1 cellular context compared by ENCODE assay signal in the genomic region with DNA sequence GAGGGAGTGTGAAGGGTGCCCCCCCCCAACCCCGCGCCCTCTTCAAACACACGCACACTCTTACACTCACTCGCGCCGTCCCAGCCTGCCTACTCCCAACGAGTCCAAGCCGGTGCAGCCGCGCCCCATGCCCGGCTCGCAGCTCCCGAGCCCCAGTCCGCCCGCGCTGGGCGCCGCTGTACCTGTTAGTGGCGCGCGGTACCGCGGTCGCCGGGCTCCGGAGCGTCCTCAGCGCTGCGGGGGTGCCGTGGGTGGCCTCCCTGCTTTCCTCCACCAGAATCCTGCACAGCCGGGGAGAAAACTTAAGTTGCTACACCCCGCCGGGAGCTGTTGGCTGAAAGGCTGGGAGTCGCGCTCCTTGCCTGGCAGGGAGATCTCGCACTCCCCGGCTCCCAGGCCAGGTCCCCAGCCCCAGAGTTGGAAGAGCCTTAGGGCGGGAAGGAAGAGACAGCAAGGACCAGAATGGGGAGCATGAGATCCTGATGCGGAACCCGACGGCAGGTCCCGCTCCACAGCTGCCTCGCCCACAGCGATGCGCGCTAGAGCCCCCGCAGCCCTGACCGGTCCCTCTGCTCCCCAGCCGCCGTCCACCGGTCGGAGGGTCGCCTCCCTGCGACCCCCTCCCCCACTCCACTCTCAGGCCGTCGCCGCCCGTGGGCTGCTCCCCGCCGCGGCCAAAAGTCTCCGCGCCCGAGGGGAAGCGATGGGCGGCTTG.
TF ChIP-seq lines count a peak whose summit lies in the region.

No MANE protein-coding gene starts in this region.

TF ChIP-seq in GM23338, 12 proteins besides CTCF, POLR2A, EP300 and RAD21 (continued from another document):
- TF ChIP-seq, protein P1, sequence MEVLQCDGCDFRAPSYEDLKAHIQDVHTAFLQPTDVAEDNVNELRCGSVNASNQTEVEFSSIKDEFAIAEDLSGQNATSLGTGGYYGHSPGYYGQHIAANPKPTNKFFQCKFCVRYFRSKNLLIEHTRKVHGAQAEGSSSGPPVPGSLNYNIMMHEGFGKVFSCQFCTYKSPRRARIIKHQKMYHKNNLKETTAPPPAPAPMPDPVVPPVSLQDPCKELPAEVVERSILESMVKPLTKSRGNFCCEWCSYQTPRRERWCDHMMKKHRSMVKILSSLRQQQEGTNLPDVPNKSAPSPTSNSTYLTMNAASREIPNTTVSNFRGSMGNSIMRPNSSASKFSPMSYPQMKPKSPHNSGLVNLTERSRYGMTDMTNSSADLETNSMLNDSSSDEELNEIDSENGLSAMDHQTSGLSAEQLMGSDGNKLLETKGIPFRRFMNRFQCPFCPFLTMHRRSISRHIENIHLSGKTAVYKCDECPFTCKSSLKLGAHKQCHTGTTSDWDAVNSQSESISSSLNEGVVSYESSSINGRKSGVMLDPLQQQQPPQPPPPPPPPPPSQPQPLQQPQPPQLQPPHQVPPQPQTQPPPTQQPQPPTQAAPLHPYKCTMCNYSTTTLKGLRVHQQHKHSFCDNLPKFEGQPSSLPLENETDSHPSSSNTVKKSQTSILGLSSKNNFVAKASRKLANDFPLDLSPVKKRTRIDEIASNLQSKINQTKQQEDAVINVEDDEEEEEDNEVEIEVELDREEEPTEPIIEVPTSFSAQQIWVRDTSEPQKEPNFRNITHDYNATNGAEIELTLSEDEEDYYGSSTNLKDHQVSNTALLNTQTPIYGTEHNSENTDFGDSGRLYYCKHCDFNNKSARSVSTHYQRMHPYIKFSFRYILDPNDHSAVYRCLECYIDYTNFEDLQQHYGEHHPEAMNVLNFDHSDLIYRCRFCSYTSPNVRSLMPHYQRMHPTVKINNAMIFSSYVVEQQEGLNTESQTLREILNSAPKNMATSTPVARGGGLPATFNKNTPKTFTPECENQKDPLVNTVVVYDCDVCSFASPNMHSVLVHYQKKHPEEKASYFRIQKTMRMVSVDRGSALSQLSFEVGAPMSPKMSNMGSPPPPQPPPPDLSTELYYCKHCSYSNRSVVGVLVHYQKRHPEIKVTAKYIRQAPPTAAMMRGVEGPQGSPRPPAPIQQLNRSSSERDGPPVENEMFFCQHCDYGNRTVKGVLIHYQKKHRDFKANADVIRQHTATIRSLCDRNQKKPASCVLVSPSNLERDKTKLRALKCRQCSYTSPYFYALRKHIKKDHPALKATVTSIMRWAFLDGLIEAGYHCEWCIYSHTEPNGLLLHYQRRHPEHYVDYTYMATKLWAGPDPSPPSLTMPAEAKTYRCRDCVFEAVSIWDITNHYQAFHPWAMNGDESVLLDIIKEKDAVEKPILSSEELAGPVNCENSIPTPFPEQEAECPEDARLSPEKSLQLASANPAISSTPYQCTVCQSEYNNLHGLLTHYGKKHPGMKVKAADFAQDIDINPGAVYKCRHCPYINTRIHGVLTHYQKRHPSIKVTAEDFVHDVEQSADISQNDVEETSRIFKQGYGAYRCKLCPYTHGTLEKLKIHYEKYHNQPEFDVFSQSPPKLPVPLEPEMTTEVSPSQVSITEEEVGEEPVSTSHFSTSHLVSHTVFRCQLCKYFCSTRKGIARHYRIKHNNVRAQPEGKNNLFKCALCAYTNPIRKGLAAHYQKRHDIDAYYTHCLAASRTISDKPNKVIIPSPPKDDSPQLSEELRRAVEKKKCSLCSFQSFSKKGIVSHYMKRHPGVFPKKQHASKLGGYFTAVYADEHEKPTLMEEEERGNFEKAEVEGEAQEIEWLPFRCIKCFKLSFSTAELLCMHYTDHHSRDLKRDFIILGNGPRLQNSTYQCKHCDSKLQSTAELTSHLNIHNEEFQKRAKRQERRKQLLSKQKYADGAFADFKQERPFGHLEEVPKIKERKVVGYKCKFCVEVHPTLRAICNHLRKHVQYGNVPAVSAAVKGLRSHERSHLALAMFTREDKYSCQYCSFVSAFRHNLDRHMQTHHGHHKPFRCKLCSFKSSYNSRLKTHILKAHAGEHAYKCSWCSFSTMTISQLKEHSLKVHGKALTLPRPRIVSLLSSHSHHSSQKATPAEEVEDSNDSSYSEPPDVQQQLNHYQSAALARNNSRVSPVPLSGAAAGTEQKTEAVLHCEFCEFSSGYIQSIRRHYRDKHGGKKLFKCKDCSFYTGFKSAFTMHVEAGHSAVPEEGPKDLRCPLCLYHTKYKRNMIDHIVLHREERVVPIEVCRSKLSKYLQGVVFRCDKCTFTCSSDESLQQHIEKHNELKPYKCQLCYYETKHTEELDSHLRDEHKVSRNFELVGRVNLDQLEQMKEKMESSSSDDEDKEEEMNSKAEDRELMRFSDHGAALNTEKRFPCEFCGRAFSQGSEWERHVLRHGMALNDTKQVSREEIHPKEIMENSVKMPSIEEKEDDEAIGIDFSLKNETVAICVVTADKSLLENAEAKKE (CRISPR knock-in tag; IDR thresholded peaks at IDR 0.05), result no peak
- no peak for TF ChIP-seq POLR2AphosphoS5 (IDR thresholded peaks at IDR 0.05; ENCODE audit: low read depth)
- TF ChIP-seq ETS1 (IDR thresholded peaks at IDR 0.05), result no peak
- no peak for TF ChIP-seq CREB1 (CRISPR knock-in tag; IDR thresholded peaks at IDR 0.05; ENCODE audit: low read depth)
